8 cellular contexts compared by ENCODE assay signal in the genomic region with DNA sequence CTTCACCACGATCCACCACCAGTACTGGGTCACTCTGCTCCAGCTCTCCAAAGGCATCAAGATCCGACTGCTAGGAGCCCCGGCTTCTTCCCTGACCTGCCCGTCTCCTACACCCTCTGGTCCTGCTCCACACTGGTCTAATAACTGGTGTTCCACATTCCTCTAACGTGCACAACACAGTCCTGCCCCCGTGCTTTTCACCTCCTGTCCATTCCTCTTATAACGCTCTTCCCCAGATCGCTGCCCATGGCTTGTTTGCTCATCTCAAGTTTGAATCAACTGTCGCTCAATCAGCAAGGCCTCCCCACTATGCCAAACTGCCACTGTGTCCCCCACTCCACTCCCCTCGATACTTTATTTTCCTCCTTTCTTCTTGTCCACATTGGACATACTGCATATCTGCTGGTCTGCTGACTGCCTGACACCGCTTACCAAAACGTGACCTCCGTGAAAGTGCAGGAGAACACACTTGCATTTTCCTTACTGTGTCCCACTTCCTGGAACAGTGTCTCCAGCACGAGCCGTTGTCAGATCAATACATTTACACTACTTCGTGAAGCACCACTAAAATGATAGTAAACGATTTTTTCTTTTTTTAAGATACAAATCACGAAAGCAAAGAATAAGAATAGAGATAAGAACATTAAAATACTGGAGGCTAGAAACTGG. TPM values are rescaled to one million over a fixed set of nuclear protein-coding genes. Genes with fewer than 3 reads are reported as not detected.
DNase-seq lines count a peak whose midpoint lies in the region; ATAC-seq and TF ChIP-seq lines count a peak whose summit lies in the region.

No MANE protein-coding gene starts in this region.

- CTCF ChIA-PET in HEK293 (lab: Yijun Ruan, JAX): no interaction called here
- CTCF ChIA-PET in naive thymus-derived CD4-positive, alpha-beta T cell (lab: Charles Lee): no interaction called here

- H3K27me3 ChIP-seq in BLaER1: no peaks in the 10 kb centered on the region
- H3K27me3 ChIP-seq in naive thymus-derived CD4-positive, alpha-beta T cell (ENCODE audit: control insufficient read depth in 2 of 2, insufficient read depth in 2 of 2, low read length in 2 of 2): no peaks in the 10 kb centered on the region

- peaks cover 94% of the 10 kb centered on the region for H3K4me1 ChIP-seq in BLaER1
- peaks cover 21% of the 10 kb centered on the region for H3K4me1 ChIP-seq in HEK293 (ENCODE audit: control insufficient read depth, insufficient read depth, low read length)
- H3K4me1 ChIP-seq in naive thymus-derived CD4-positive, alpha-beta T cell (ENCODE audit: control insufficient read depth in 2 of 2, insufficient read depth in 2 of 2, low read length in 2 of 2): peaks cover 22 to 24% of the 10 kb centered on the region in 2 donors

- peaks cover 71% of the 10 kb centered on the region for H3K4me1 Mint-ChIP-seq in activated naive CD8-positive, alpha-beta T cell treated with anti-CD3 and anti-CD28 coated beads for 36 hours
- peaks cover 50 to 90% (median 70%) of the 10 kb centered on the region in 7 donors for H3K4me1 Mint-ChIP-seq in naive thymus-derived CD4-positive, alpha-beta T cell
- peaks cover 60% of the 10 kb centered on the region for H3K4me1 Mint-ChIP-seq in osteocyte (ENCODE audit: unreplicated experiment)

- no peaks in the 10 kb centered on the region for H3K9me3 Mint-ChIP-seq in activated naive CD8-positive, alpha-beta T cell treated with anti-CD3 and anti-CD28 coated beads for 36 hours
- no peaks in the 10 kb centered on the region for H3K9me3 Mint-ChIP-seq in naive thymus-derived CD4-positive, alpha-beta T cell
- H3K9me3 Mint-ChIP-seq in osteocyte (ENCODE audit: unreplicated experiment): no peaks in the 10 kb centered on the region

- no peak overlapping the region for H3K9ac ChIP-seq in BLaER1

- peaks cover 60% of the 10 kb centered on the region for H4K20me1 ChIP-seq in BLaER1

- TF ChIP-seq CTCF in HEK293 (tag by site-specific recombination; IDR thresholded peaks at IDR 0.05): no peak
- no peak for TF ChIP-seq CTCF in osteocyte (IDR thresholded peaks at IDR 0.05)

- no peak for DNase-seq in activated naive CD8-positive, alpha-beta T cell treated with anti-CD3 and anti-CD28 coated beads for 36 hours
- DNase-seq in naive thymus-derived CD4-positive, alpha-beta T cell: no peak
- DNase-seq in NCI-H524 (lab: John Stamatoyannopoulos, UW) (no peak), osteocyte (ENCODE audit: extremely low spot score, unreplicated experiment) (no peak)
- no peak for DNase-seq in stimulated activated CD4-positive, alpha-beta T cell treated with anti-CD3 and anti-CD28 coated beads, Interleukin-12 subunit alpha, Interleukin-12 subunit beta, amount 100 ng/mL, for 4 hours
- no peak for DNase-seq in effector CD8-positive, alpha-beta T cell (lab: John Stamatoyannopoulos, UW)

- no peaks in the 10 kb centered on the region for H3K9me3 ChIP-seq in BLaER1
- no peaks in the 10 kb centered on the region for H3K9me3 ChIP-seq in HEK293 (ENCODE audit: control insufficient read depth, insufficient read depth, low read depth, low read length)
- H3K9me3 ChIP-seq in naive thymus-derived CD4-positive, alpha-beta T cell (ENCODE audit: control insufficient read depth in 2 of 3, low read length in 3 of 3): no peaks in the 10 kb centered on the region

- H3K4me3 ChIP-seq in BLaER1: no peak overlapping the region
- no peak overlapping the region for H3K4me3 ChIP-seq in HEK293 (ENCODE audit: low read depth, low read length)
- H3K4me3 ChIP-seq in naive thymus-derived CD4-positive, alpha-beta T cell (ENCODE audit: low read length): no peak overlapping the region

- H3K4me3 Mint-ChIP-seq in activated naive CD8-positive, alpha-beta T cell treated with anti-CD3 and anti-CD28 coated beads for 36 hours: no peak overlapping the region
- peak overlapping the region in 6 of 10 donors; percentile 35 to 81 (median 68) for H3K4me3 Mint-ChIP-seq in naive thymus-derived CD4-positive, alpha-beta T cell
- H3K4me3 Mint-ChIP-seq in osteocyte (ENCODE audit: unreplicated experiment): no peak overlapping the region

- peak overlapping the region; percentile 49; the same call in 1 of the 2 replicates for H3K27ac ChIP-seq in BLaER1
- no peak overlapping the region for H3K27ac ChIP-seq in HEK293 (ENCODE audit: extremely low read depth, low read depth, low read length)
- peak overlapping the region; percentile 67 for H3K27ac ChIP-seq in naive thymus-derived CD4-positive, alpha-beta T cell (ENCODE audit: low read depth, low read length)

- peaks cover 22% of the 10 kb centered on the region for H3K36me3 Mint-ChIP-seq in activated naive CD8-positive, alpha-beta T cell treated with anti-CD3 and anti-CD28 coated beads for 36 hours
- peaks cover 0 to 4% (median 0%) of the 10 kb centered on the region in 5 donors for H3K36me3 Mint-ChIP-seq in naive thymus-derived CD4-positive, alpha-beta T cell
- H3K36me3 Mint-ChIP-seq in osteocyte (ENCODE audit: unreplicated experiment): no peaks in the 10 kb centered on the region

- H3K36me3 ChIP-seq in BLaER1 (0 out of 2 replicates have a peak, but pooled peaks cover 3% of the 10 kb centered on the region), HEK293 (ENCODE audit: control insufficient read depth in 2 of 2, insufficient read depth in 1 of 2, low read length in 2 of 2) (peaks cover 0 to 8% of the 10 kb centered on the region in 2 experiments; a peak in 1 of 3 replicates)
- H3K36me3 ChIP-seq in naive thymus-derived CD4-positive, alpha-beta T cell (ENCODE audit: control insufficient read depth in 2 of 3, insufficient read depth in 3 of 3, low read length in 3 of 3): no peaks in the 10 kb centered on the region

- POLR2A ChIA-PET in HEK293 (lab: Yijun Ruan, JAX): no interaction called here
- POLR2A ChIA-PET in naive thymus-derived CD4-positive, alpha-beta T cell (lab: Charles Lee): interaction anchor here (1.1 kb wide), 1 partner anchor 15 kb away, joined by 4 read pairs; no protein-coding TSS in a partner anchor

- peak overlapping the region; percentile 78 for H3K4me2 ChIP-seq in BLaER1

- H3K27me3 Mint-ChIP-seq in activated naive CD8-positive, alpha-beta T cell treated with anti-CD3 and anti-CD28 coated beads for 36 hours: no peaks in the 10 kb centered on the region
- H3K27me3 Mint-ChIP-seq in naive thymus-derived CD4-positive, alpha-beta T cell: no peaks in the 10 kb centered on the region
- H3K27me3 Mint-ChIP-seq in osteocyte (ENCODE audit: unreplicated experiment): no peaks in the 10 kb centered on the region

- peak overlapping the region; percentile 3 for H3K27ac Mint-ChIP-seq in activated naive CD8-positive, alpha-beta T cell treated with anti-CD3 and anti-CD28 coated beads for 36 hours
- peak overlapping the region in 8 of 9 donors; percentile 87 to 97 (median 90) for H3K27ac Mint-ChIP-seq in naive thymus-derived CD4-positive, alpha-beta T cell
- H3K27ac Mint-ChIP-seq in osteocyte (ENCODE audit: unreplicated experiment): no peak overlapping the region

- ATAC-seq in naive thymus-derived CD4-positive, alpha-beta T cell: no peak

- intact Hi-C loops in naive thymus-derived CD4-positive, alpha-beta T cell (cut with micrococcal nuclease): loop anchor here in 1 of 2 donors (1.0 kb wide), 1 partner anchor 9 kb away; no protein-coding TSS in a partner anchor

TF ChIP-seq in HEK293, 187 proteins besides CTCF, POLR2A, EP300 and RAD21:
- TF ChIP-seq SP7 (tag by site-specific recombination; IDR thresholded peaks at IDR 0.05): no peak
- TF ChIP-seq ZNF600 (tag by site-specific recombination; IDR thresholded peaks at IDR 0.05): peak; percentile 61

RNA-seq across cellular contexts. Expression of a gene that starts 6.5 kb away (rescaled TPM):
- 100 to 1,000 TPM; 272 to 286 TPM for total RNA-seq in activated naive CD8-positive, alpha-beta T cell treated with anti-CD3 and anti-CD28 coated beads for 36 hours
- total RNA-seq in naive thymus-derived CD4-positive, alpha-beta T cell: 100 to 1,000 TPM; 127 to 231 (median 169) TPM
- polyA plus RNA-seq in naive thymus-derived CD4-positive, alpha-beta T cell: 10 to 100 TPM; 42.8 to 71.8 TPM
- total RNA-seq in osteocyte: 839 and 856 TPM in 2 replicates

RNA-seq across cellular contexts. Expression of a gene that starts 6.8 kb away (rescaled TPM):
- 100 to 1,000 TPM; 263 to 265 TPM for total RNA-seq in activated naive CD8-positive, alpha-beta T cell treated with anti-CD3 and anti-CD28 coated beads for 36 hours
- 100 to 1,000 TPM; 189 to 340 (median 209) TPM for total RNA-seq in naive thymus-derived CD4-positive, alpha-beta T cell
- polyA plus RNA-seq in naive thymus-derived CD4-positive, alpha-beta T cell: 100 to 1,000 TPM; 129 to 134 TPM
- 547 and 557 TPM in 2 replicates for total RNA-seq in osteocyte

RNA-seq across cellular contexts. Expression of a gene that starts 47.1 kb away (rescaled TPM):
- total RNA-seq in activated naive CD8-positive, alpha-beta T cell treated with anti-CD3 and anti-CD28 coated beads for 36 hours: 10 to 100 TPM; 32.7 to 36.8 TPM
- total RNA-seq in naive thymus-derived CD4-positive, alpha-beta T cell: 10 to 100 TPM; 12.4 to 31.0 (median 22.1) TPM
- polyA plus RNA-seq in naive thymus-derived CD4-positive, alpha-beta T cell: 1 to 10 TPM; 6.2 to 7.2 TPM
- 54.5 and 70.1 TPM in 2 replicates for total RNA-seq in osteocyte

Comparison
In these comparisons a context has a peak if more than half of its experiments do, and no peak if none do; other contexts are left out.
1. H3K4me3 Mint-ChIP-seq: peak in naive thymus-derived CD4-positive, alpha-beta T cell (6 of 10); none in activated naive CD8-positive, alpha-beta T cell treated with anti-CD3 and anti-CD28 coated beads for 36 hours (single experiment) and osteocyte (single experiment).